ENCODE assay signal across 23 cellular contexts in the genomic region with DNA sequence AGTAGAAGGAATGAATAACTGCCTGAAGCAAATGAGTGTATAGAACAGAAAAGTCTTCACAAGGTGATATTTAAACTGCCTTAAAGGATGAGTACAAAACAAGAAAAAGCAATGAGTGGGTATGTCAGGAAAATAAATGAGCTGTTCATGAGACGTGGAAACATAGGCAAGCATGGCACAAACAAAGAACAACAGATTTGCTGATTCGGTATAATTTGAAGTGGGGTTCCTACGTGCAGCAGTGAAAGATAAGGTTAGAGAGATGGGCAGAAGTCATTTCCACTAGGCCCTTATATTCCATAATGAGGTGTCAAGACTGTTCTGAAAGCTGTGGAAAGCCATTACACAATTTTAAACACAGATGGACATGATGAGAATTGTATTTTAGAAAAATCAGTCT.
"Had no signal": no experiment of that assay in that cellular context is flagged by ENCODE, and none has a peak within 500 bp of the region (broad histone marks: within the 10 kb centered on the region; RNA-seq: fewer than 3 reads in every experiment).

No MANE protein-coding gene starts in this region.

- H3K79me2 ChIP-seq: hepatocyte had no signal

- H3K27ac ChIP-seq: coronary artery, dorsolateral prefrontal cortex, esophagus muscularis mucosa, foreskin keratinocyte, gastroesophageal sphincter, heart left ventricle, hepatocyte, left lung, lower lobe of right lung had no signal

- H3K4me3 ChIP-seq: coronary artery, dorsolateral prefrontal cortex, esophagus muscularis mucosa, gastroesophageal sphincter, heart left ventricle, hepatocyte, left lung, lower lobe of right lung, mucosa of descending colon had no signal

- ATAC-seq: foreskin keratinocyte, gastroesophageal sphincter, heart left ventricle, left cardiac atrium, left lung, left ventricle myocardium superior, lower lobe of right lung, mucosa of descending colon had no signal

- H3K36me3 ChIP-seq: esophagus muscularis mucosa, gastroesophageal sphincter, heart left ventricle, left lung, lower lobe of right lung had no signal

- H3K4me2 ChIP-seq: hepatocyte had no signal

- H3K27me3 ChIP-seq: esophagus muscularis mucosa, foreskin keratinocyte, gastroesophageal sphincter, heart left ventricle, hepatocyte, left lung had no signal

- H2AFZ ChIP-seq: hepatocyte had no signal

- DNase-seq: dermis blood vessel endothelial cell; dorsolateral prefrontal cortex; effector CD4-positive, alpha-beta T cell; effector memory CD4-positive, alpha-beta T cell; foreskin keratinocyte; heart left ventricle; hypothalamus; immature natural killer cell; islet precursor cell; kidney; left cardiac atrium; left lung; left ventricle myocardium superior; lower lobe of right lung; mesenchymal stem cell; mucosa of descending colon; naive B cell had no signal

- FAIRE-seq: endothelial cell of umbilical vein, frontal cortex, kidney had no signal

- H3K4me1 ChIP-seq: esophagus muscularis mucosa, foreskin keratinocyte, gastroesophageal sphincter, heart left ventricle, left lung, lower lobe of right lung had no signal

- H3K9me3 ChIP-seq: gastroesophageal sphincter, lower lobe of right lung, mucosa of descending colon had no signal
